Comparison of ENCODE assay signal across 8 cellular contexts in genomic region chr9:129885670-129886106, GRCh38. TPM values are rescaled to one million over a fixed set of nuclear protein-coding genes. Genes with fewer than 3 reads are reported as not detected.
DNase-seq lines count a peak whose midpoint lies in the region; ATAC-seq and TF ChIP-seq lines count a peak whose summit lies in the region.

No MANE protein-coding gene starts in this region.

- no peak for TF ChIP-seq POLR2A in right lobe of liver (IDR thresholded peaks at IDR 0.05)

- ATAC-seq in HG03045 (IDR thresholded peaks at IDR 0.05; ENCODE audit: unreplicated experiment) (peak; percentile 30), right lobe of liver (peak; percentile 85 to 91 (median 88)), HG03469 (IDR thresholded peaks at IDR 0.05; ENCODE audit: unreplicated experiment) (no peak)

- H3K36me3 ChIP-seq in right lobe of liver = peaks cover 0 to 5% (median 0%) of the 10 kb centered on the region in 4 donors

- no peaks in the 10 kb centered on the region for H3K27me3 ChIP-seq in right lobe of liver

- TF ChIP-seq CTCF in GM12865 (IDR thresholded peaks at IDR 0.05; ENCODE audit: insufficient read depth, low read depth, low read length, missing control alignments) (peak; percentile 89), right lobe of liver (IDR thresholded peaks at IDR 0.05) (peak; percentile 85 to 96 (median 92))

- intact Hi-C loops in right lobe of liver (cut with DNase I) = loop anchor here in 1 of 2 donors (10.0 kb wide), 1 partner anchor 219 kb away; no protein-coding TSS in a partner anchor

- peaks cover 0 to 25% (median 2%) of the 10 kb centered on the region in 4 donors for H3K4me1 ChIP-seq in right lobe of liver

- peak overlapping the region; percentile 47 to 69 (median 68) for H3K27ac ChIP-seq in right lobe of liver

- H3K4me3 ChIP-seq in GM12865 (ENCODE audit: low read depth, low read length) = peak overlapping the region; percentile 75
- peak overlapping the region; percentile 12 to 49 (median 26) for H3K4me3 ChIP-seq in right lobe of liver

- no peaks in the 10 kb centered on the region for H3K9me3 ChIP-seq in right lobe of liver

- peak; percentile 96 for DNase-seq in GM12865 (ENCODE audit: low read depth)
- DNase-seq in NCI-H526 treated with DMSO at 0.1 percent for 48 hours (lab: John Stamatoyannopoulos, UW) = peak; percentile 25
- DNase-seq in activated CD4-positive, alpha-beta T cell treated with anti-CD3 and anti-CD28 coated beads, Interleukin-2, amount 50 U/mL, for 24 hours (ENCODE audit: low read depth in 1 of 2, low spot score in 1 of 2) = peak; percentile 79 to 84
- peak; percentile 85 for DNase-seq in dedifferentiated amniotic fluid mesenchymal stem cell (ENCODE audit: extremely low spot score)
- peak; percentile 89 to 95 (median 94) for DNase-seq in right lobe of liver
- DNase-seq in stimulated activated CD4-positive, alpha-beta T cell treated with anti-CD3 and anti-CD28 coated beads, Interleukin-2, amount 100 ng/mL, for 48 hours = peak; percentile 89 to 92

- 0% methylated on average over 12 of the region's 27 CpGs for WGBS in right lobe of liver (ENCODE audit: insufficient coverage, low coverage, low lambda C conversion rate, missing lambda C conversion rate)

RNA-seq across cellular contexts. Expression of gene USP20, which starts 50.4 kb away (rescaled TPM):
- 10 to 100 TPM in 4 of 6 experiments, 1 to 10 TPM in 2; 7.5 to 14.0 (median 10.8) TPM for total RNA-seq in right lobe of liver

RNA-seq across cellular contexts. Expression of gene C9orf78, which starts 50.6 kb away (rescaled TPM):
- 10 to 100 TPM; 25.2 to 39.8 (median 33.5) TPM for total RNA-seq in right lobe of liver

Comparison
In these comparisons a context has a peak if more than half of its experiments do, and no peak if none do; other contexts are left out.
1. DNase-seq: peak in every context shown above with its lines; median percentile 96 in GM12865; 94 in right lobe of liver; 90 in stimulated activated CD4-positive, alpha-beta T cell treated with anti-CD3 and anti-CD28 coated beads, Interleukin-2, amount 100 ng/mL, for 48 hours; 85 in dedifferentiated amniotic fluid mesenchymal stem cell; 82 in activated CD4-positive, alpha-beta T cell treated with anti-CD3 and anti-CD28 coated beads, Interleukin-2, amount 50 U/mL, for 24 hours; 25 in NCI-H526 treated with DMSO at 0.1 percent for 48 hours.